ENCODE assay signal across 7 cellular contexts in the genomic region with DNA sequence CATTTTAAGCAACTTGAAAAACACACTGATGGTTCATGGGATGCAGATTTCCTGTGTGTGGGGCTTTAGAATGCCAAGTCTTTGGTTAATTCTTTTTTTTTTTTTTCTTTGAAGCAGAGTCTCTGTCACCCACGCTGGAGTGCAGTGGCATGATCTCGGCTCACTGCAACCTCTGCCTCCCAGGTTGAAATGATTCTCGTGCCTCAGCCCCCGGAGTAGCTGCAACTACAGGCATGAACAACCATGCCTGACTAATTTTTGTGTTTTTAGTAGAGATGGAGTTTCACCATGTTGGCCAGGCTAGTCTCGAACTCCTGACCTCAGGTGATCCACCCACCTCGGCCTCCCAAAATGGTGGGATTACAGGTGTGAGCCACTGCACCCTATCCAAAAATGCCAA.
A peak's percentile ranks its signal among the peaks of the same experiment; 100 is the strongest.
DNase-seq lines count a peak whose midpoint lies in the region; ATAC-seq and TF ChIP-seq lines count a peak whose summit lies in the region.
"Not testable (repeated sequence)": the region's sequence is repeated elsewhere in the genome, so short reads cannot be mapped to it uniquely, and the experiment has no call there.

No MANE protein-coding gene starts in this region.

- H3K4me1 Mint-ChIP-seq in T-cell (peaks cover 68 to 76% (median 70%) of the 10 kb centered on the region in 3 donors), natural killer cell (peaks cover 40 to 47% of the 10 kb centered on the region in 2 donors)
- H3K4me1 Mint-ChIP-seq in activated CD4-positive, alpha-beta T cell treated with anti-CD3 and anti-CD28 coated beads, Interleukin-2, amount 10 ng/mL, durations not matched to agents 24 days and 14 days = peaks cover 42% of the 10 kb centered on the region
- peaks cover 64% of the 10 kb centered on the region for H3K4me1 Mint-ChIP-seq in activated T-cell treated with anti-CD3 and anti-CD28 coated beads, Interleukin-2, amount 50 U/mL, for 24 hours (ENCODE audit: low read depth)
- H3K4me1 Mint-ChIP-seq in activated naive CD4-positive, alpha-beta T cell treated with anti-CD3 and anti-CD28 coated beads for 36 hours (ENCODE audit: low read depth) = peaks cover 60% of the 10 kb centered on the region
- H3K4me1 Mint-ChIP-seq in activated naive CD8-positive, alpha-beta T cell treated with anti-CD3 and anti-CD28 coated beads, Interleukin-2, amount 10 ng/mL, durations not matched to agents 7 days and 5 days = peaks cover 53% of the 10 kb centered on the region
- H3K4me1 Mint-ChIP-seq in stimulated activated naive CD8-positive, alpha-beta T cell treated with anti-CD3 and anti-CD28 coated beads, Interleukin-15, Interleukin-2, amounts not matched to agents 100 ng/mL and 50 ng/mL, for 24 hours (ENCODE audit: low read depth) = peaks cover 61% of the 10 kb centered on the region

- peak in 1 of 4 experiments; percentile 24 for ATAC-seq in T-cell (replicated peaks in 1 of 4)
- ATAC-seq in activated naive CD8-positive, alpha-beta T cell treated with anti-CD3 and anti-CD28 coated beads, Interleukin-2, amount 10 ng/mL, durations not matched to agents 7 days and 5 days (ENCODE audit: low read depth); natural killer cell: not testable (repeated sequence)

- peak overlapping the region; percentile 97 to 99 for H3K27ac Mint-ChIP-seq in T-cell
- peak overlapping the region; percentile 63 for H3K27ac Mint-ChIP-seq in activated CD4-positive, alpha-beta T cell treated with anti-CD3 and anti-CD28 coated beads, Interleukin-2, amount 10 ng/mL, durations not matched to agents 24 days and 14 days
- H3K27ac Mint-ChIP-seq in activated T-cell treated with anti-CD3 and anti-CD28 coated beads, Interleukin-2, amount 50 U/mL, for 24 hours = peak overlapping the region; percentile 78
- H3K27ac Mint-ChIP-seq in activated naive CD4-positive, alpha-beta T cell treated with anti-CD3 and anti-CD28 coated beads for 36 hours = peak overlapping the region; percentile 67
- peak overlapping the region; percentile 75 for H3K27ac Mint-ChIP-seq in activated naive CD8-positive, alpha-beta T cell treated with anti-CD3 and anti-CD28 coated beads, Interleukin-2, amount 10 ng/mL, durations not matched to agents 7 days and 5 days
- not testable (repeated sequence) for H3K27ac Mint-ChIP-seq in natural killer cell
- H3K27ac Mint-ChIP-seq in stimulated activated naive CD8-positive, alpha-beta T cell treated with anti-CD3 and anti-CD28 coated beads, Interleukin-15, Interleukin-2, amounts not matched to agents 100 ng/mL and 50 ng/mL, for 24 hours = peak overlapping the region; percentile 71

- TF ChIP-seq CTCF in natural killer cell (IDR thresholded peaks at IDR 0.05) = not testable (repeated sequence)

- not testable (repeated sequence) for H3K9me3 Mint-ChIP-seq in T-cell; activated CD4-positive, alpha-beta T cell treated with anti-CD3 and anti-CD28 coated beads, Interleukin-2, amount 10 ng/mL, durations not matched to agents 24 days and 14 days; activated T-cell treated with anti-CD3 and anti-CD28 coated beads, Interleukin-2, amount 50 U/mL, for 24 hours; activated naive CD4-positive, alpha-beta T cell treated with anti-CD3 and anti-CD28 coated beads for 36 hours; activated naive CD8-positive, alpha-beta T cell treated with anti-CD3 and anti-CD28 coated beads, Interleukin-2, amount 10 ng/mL, durations not matched to agents 7 days and 5 days; natural killer cell; stimulated activated naive CD8-positive, alpha-beta T cell treated with anti-CD3 and anti-CD28 coated beads, Interleukin-15, Interleukin-2, amounts not matched to agents 100 ng/mL and 50 ng/mL, for 24 hours

- not testable (repeated sequence) for DNase-seq in T-cell; activated CD4-positive, alpha-beta T cell treated with anti-CD3 and anti-CD28 coated beads, Interleukin-2, amount 10 ng/mL, durations not matched to agents 24 days and 14 days; activated T-cell treated with anti-CD3 and anti-CD28 coated beads, Interleukin-2, amount 50 U/mL, for 24 hours; activated naive CD8-positive, alpha-beta T cell treated with anti-CD3 and anti-CD28 coated beads, Interleukin-2, amount 10 ng/mL, durations not matched to agents 7 days and 5 days; natural killer cell
- DNase-seq in activated naive CD4-positive, alpha-beta T cell treated with anti-CD3 and anti-CD28 coated beads for 36 hours = peak; percentile 50

- H3K4me3 Mint-ChIP-seq in T-cell = peak overlapping the region in 2 of 3 donors; percentile 74 to 88
- H3K4me3 Mint-ChIP-seq in activated CD4-positive, alpha-beta T cell treated with anti-CD3 and anti-CD28 coated beads, Interleukin-2, amount 10 ng/mL, durations not matched to agents 24 days and 14 days = peak overlapping the region; percentile 55
- H3K4me3 Mint-ChIP-seq in activated T-cell treated with anti-CD3 and anti-CD28 coated beads, Interleukin-2, amount 50 U/mL, for 24 hours = peak overlapping the region; percentile 17
- H3K4me3 Mint-ChIP-seq in activated naive CD4-positive, alpha-beta T cell treated with anti-CD3 and anti-CD28 coated beads for 36 hours = peak overlapping the region; percentile 28
- H3K4me3 Mint-ChIP-seq in activated naive CD8-positive, alpha-beta T cell treated with anti-CD3 and anti-CD28 coated beads, Interleukin-2, amount 10 ng/mL, durations not matched to agents 7 days and 5 days; stimulated activated naive CD8-positive, alpha-beta T cell treated with anti-CD3 and anti-CD28 coated beads, Interleukin-15, Interleukin-2, amounts not matched to agents 100 ng/mL and 50 ng/mL, for 24 hours: not testable (repeated sequence)
- H3K4me3 Mint-ChIP-seq in natural killer cell = peak overlapping the region; percentile 47

- not testable (repeated sequence) for H3K27me3 Mint-ChIP-seq in T-cell; activated CD4-positive, alpha-beta T cell treated with anti-CD3 and anti-CD28 coated beads, Interleukin-2, amount 10 ng/mL, durations not matched to agents 24 days and 14 days; activated T-cell treated with anti-CD3 and anti-CD28 coated beads, Interleukin-2, amount 50 U/mL, for 24 hours; activated naive CD4-positive, alpha-beta T cell treated with anti-CD3 and anti-CD28 coated beads for 36 hours (ENCODE audit: low read depth); activated naive CD8-positive, alpha-beta T cell treated with anti-CD3 and anti-CD28 coated beads, Interleukin-2, amount 10 ng/mL, durations not matched to agents 7 days and 5 days; natural killer cell (ENCODE audit: low read depth in 2 of 2); stimulated activated naive CD8-positive, alpha-beta T cell treated with anti-CD3 and anti-CD28 coated beads, Interleukin-15, Interleukin-2, amounts not matched to agents 100 ng/mL and 50 ng/mL, for 24 hours

- intact Hi-C loops in activated CD4-positive, alpha-beta T cell treated with anti-CD3 and anti-CD28 coated beads, Interleukin-2, amount 10 ng/mL, durations not matched to agents 24 days and 14 days (cut with micrococcal nuclease); natural killer cell (cut with micrococcal nuclease): not testable (repeated sequence)
- intact Hi-C loops in activated naive CD4-positive, alpha-beta T cell treated with anti-CD3 and anti-CD28 coated beads for 36 hours (cut with micrococcal nuclease) = loop anchor here (10.0 kb wide), 1 partner anchor 659 kb away; no protein-coding TSS in a partner anchor

- POLR2A ChIA-PET in T-cell (lab: Charles Lee) = not testable (repeated sequence)
- POLR2A ChIA-PET in activated naive CD8-positive, alpha-beta T cell treated with anti-CD3 and anti-CD28 coated beads, Interleukin-2, amount 10 ng/mL, durations not matched to agents 7 days and 5 days (lab: Charles Lee) = interaction anchor here (0.7 to 0.9 kb wide), 2 partner anchors 108 to 561 kb away, joined by 3 to 4 read pairs; no protein-coding TSS in a partner anchor

- CTCF ChIA-PET in T-cell (lab: Charles Lee) = not testable (repeated sequence)
- CTCF ChIA-PET in activated naive CD4-positive, alpha-beta T cell treated with anti-CD3 and anti-CD28 coated beads for 36 hours (lab: Charles Lee) = interaction anchor here (2.5 kb wide), 1 partner anchor 41 kb away, joined by 9 read pairs; no protein-coding TSS in a partner anchor

- not testable (repeated sequence) for H3K36me3 Mint-ChIP-seq in T-cell; activated CD4-positive, alpha-beta T cell treated with anti-CD3 and anti-CD28 coated beads, Interleukin-2, amount 10 ng/mL, durations not matched to agents 24 days and 14 days (ENCODE audit: low read depth); activated T-cell treated with anti-CD3 and anti-CD28 coated beads, Interleukin-2, amount 50 U/mL, for 24 hours (ENCODE audit: low read depth); activated naive CD4-positive, alpha-beta T cell treated with anti-CD3 and anti-CD28 coated beads for 36 hours (ENCODE audit: low read depth); activated naive CD8-positive, alpha-beta T cell treated with anti-CD3 and anti-CD28 coated beads, Interleukin-2, amount 10 ng/mL, durations not matched to agents 7 days and 5 days; natural killer cell; stimulated activated naive CD8-positive, alpha-beta T cell treated with anti-CD3 and anti-CD28 coated beads, Interleukin-15, Interleukin-2, amounts not matched to agents 100 ng/mL and 50 ng/mL, for 24 hours (ENCODE audit: low read depth)
